In genomic region chr1:245546875-245547274, GRCh38 we compare ENCODE assay signal across 19 cellular contexts.
"Had no signal": no experiment of that assay in that cellular context is flagged by ENCODE, and none has a peak within 500 bp of the region (broad histone marks: within the 10 kb centered on the region; RNA-seq: fewer than 3 reads in every experiment).

No MANE protein-coding gene starts in this region.

- ATAC-seq: left ventricle myocardium superior had no signal

- H3K9me3 Mint-ChIP-seq: activated T-helper 2 cell treated with anti-CD3 and anti-CD28 coated beads, Interferon-gamma antibody, Interleukin-2, Interleukin-4, amounts not matched to agents 10 μg/mL and 5 μg/mL and 100 μg/mL, durations not matched to agents 14 hours and 24 hours and 36 hours; nephron; T-helper 2 cell treated with Interferon-gamma antibody and Interleukin-4, amounts not matched to agents 5 μg/mL and 100 μg/mL, for 36 hours had no signal

- H3K27ac ChIP-seq: ascending aorta, colonic mucosa, esophagus squamous epithelium, right atrium auricular region had no signal

- H3K27ac Mint-ChIP-seq: activated naive CD4-positive, alpha-beta T cell treated with anti-CD3 and anti-CD28 coated beads, Interleukin-2, amount 10 ng/mL, durations not matched to agents 7 days and 5 days; activated T-helper 2 cell treated with anti-CD3 and anti-CD28 coated beads, Interferon-gamma antibody, Interleukin-2, Interleukin-4, amounts not matched to agents 10 μg/mL and 5 μg/mL and 100 μg/mL, durations not matched to agents 14 hours and 24 hours and 36 hours; nephron; progenitor cell of endocrine pancreas; T-helper 2 cell treated with Interferon-gamma antibody and Interleukin-4, amounts not matched to agents 5 μg/mL and 100 μg/mL, for 36 hours had no signal

- H3K36me3 ChIP-seq: ascending aorta, colonic mucosa, esophagus squamous epithelium, right atrium auricular region had no signal

- DNase-seq: activated CD4-positive, alpha-beta T cell treated with anti-CD3 and anti-CD28 coated beads, Interleukin-2, amount 50 U/mL, for 4 hours; activated naive CD4-positive, alpha-beta T cell treated with anti-CD3 and anti-CD28 coated beads, Interleukin-2, amount 10 ng/mL, durations not matched to agents 7 days and 5 days; central memory CD4-positive, alpha-beta T cell; colonic mucosa; esophagus squamous epithelium; hypothalamus; kidney; left ventricle myocardium superior; mesendoderm; occipital lobe; stimulated activated CD4-positive, alpha-beta T cell treated with anti-CD3 and anti-CD28 coated beads, Interleukin-4, amount 100 ng/mL, for 24 hours; stimulated activated naive CD4-positive, alpha-beta T cell treated with Interleukin-2 at 50 U/mL for 16 hours had no signal

- FAIRE-seq: endothelial cell of umbilical vein, kidney had no signal

- H3K4me1 ChIP-seq: ascending aorta, colonic mucosa, right atrium auricular region had no signal

- H3K27me3 ChIP-seq: ascending aorta, colonic mucosa, esophagus squamous epithelium, right atrium auricular region had no signal

- H3K9me3 ChIP-seq: ascending aorta, colonic mucosa, esophagus squamous epithelium, right atrium auricular region had no signal

- H3K4me1 Mint-ChIP-seq: activated naive CD4-positive, alpha-beta T cell treated with anti-CD3 and anti-CD28 coated beads, Interleukin-2, amount 10 ng/mL, durations not matched to agents 7 days and 5 days had no signal

- H3K4me3 ChIP-seq: ascending aorta, colonic mucosa, esophagus squamous epithelium, right atrium auricular region had no signal

- H3K36me3 Mint-ChIP-seq: activated naive CD4-positive, alpha-beta T cell treated with anti-CD3 and anti-CD28 coated beads, Interleukin-2, amount 10 ng/mL, durations not matched to agents 7 days and 5 days had no signal

- H3K4me3 Mint-ChIP-seq: activated naive CD4-positive, alpha-beta T cell treated with anti-CD3 and anti-CD28 coated beads, Interleukin-2, amount 10 ng/mL, durations not matched to agents 7 days and 5 days; nephron; T-helper 2 cell treated with Interferon-gamma antibody and Interleukin-4, amounts not matched to agents 5 μg/mL and 100 μg/mL, for 36 hours had no signal

- H3K27me3 Mint-ChIP-seq: activated naive CD4-positive, alpha-beta T cell treated with anti-CD3 and anti-CD28 coated beads, Interleukin-2, amount 10 ng/mL, durations not matched to agents 7 days and 5 days had no signal
